ENCODE assay signal across 8 cellular contexts in genomic region chr15:89740137-89740536, GRCh38. TPM values are rescaled to one million over a fixed set of nuclear protein-coding genes. Genes with fewer than 3 reads are reported as not detected.
DNase-seq lines count a peak whose midpoint lies in the region; ATAC-seq, FAIRE-seq and TF ChIP-seq lines count a peak whose summit lies in the region.

No MANE protein-coding gene starts in this region.

- H3K36me3 ChIP-seq in H7 (replicated peaks; ENCODE audit: control insufficient read depth, insufficient read depth, low read length) (no peaks in the 10 kb centered on the region), astrocyte (ENCODE audit: insufficient read depth, low read length) (no peaks in the 10 kb centered on the region), gastrocnemius medialis (no peaks in the 10 kb centered on the region)

- intact Hi-C loops in gastrocnemius medialis (cut with DNase I; ENCODE audit: low total_unique reads) = no loop called here

- H3K27ac ChIP-seq in astrocyte (ENCODE audit: low read depth, low read length) (no peak overlapping the region), gastrocnemius medialis (no peak overlapping the region)

- no peak overlapping the region for H3K9ac ChIP-seq in astrocyte (ENCODE audit: low read length)

- peak; percentile 68 for DNase-seq in DMS79 treated with DMSO at 0.1 percent for 48 hours (lab: John Stamatoyannopoulos, UW)
- peak; percentile 86 for DNase-seq in H7
- peak; percentile 66 for DNase-seq in NCI-H146 (lab: John Stamatoyannopoulos, UW)
- peak; percentile 24 to 84 for DNase-seq in SW 1271 (lab: John Stamatoyannopoulos, UW)
- peak; percentile 42 for DNase-seq in astrocyte (ENCODE audit: low read depth)
- peak; percentile 69 for DNase-seq in hepatic stellate cell (ENCODE audit: low spot score)
- DNase-seq in gastrocnemius medialis = peak; percentile 28 to 39

- no peak overlapping the region for H3K4me3 Mint-ChIP-seq in astrocyte (ENCODE audit: unreplicated experiment)

- H3K9me3 Mint-ChIP-seq in astrocyte (ENCODE audit: unreplicated experiment) = peaks cover 5% of the 10 kb centered on the region

- no peaks in the 10 kb centered on the region for H3K79me2 ChIP-seq in astrocyte (ENCODE audit: insufficient read depth, low read length)

- ATAC-seq in gastrocnemius medialis (peak; percentile 88 to 95), HG02870 (IDR thresholded peaks at IDR 0.05; ENCODE audit: unreplicated experiment) (no peak)

- no peak for TF ChIP-seq POLR2A in gastrocnemius medialis (IDR thresholded peaks at IDR 0.05)

- H3K27me3 Mint-ChIP-seq in astrocyte (ENCODE audit: low read depth, unreplicated experiment) = peaks cover 58% of the 10 kb centered on the region

- FAIRE-seq in astrocyte (lab: Jason Lieb, UNC) = peak; percentile 99

- no peaks in the 10 kb centered on the region for H3K36me3 Mint-ChIP-seq in astrocyte (ENCODE audit: low read depth, unreplicated experiment)

- H3K4me3 ChIP-seq in H7 (ENCODE audit: insufficient read depth, low read depth, low read length) (no peak overlapping the region), astrocyte (ENCODE audit: insufficient read depth, low read depth, low read length) (no peak overlapping the region), gastrocnemius medialis (no peak overlapping the region)

- H3K9me3 ChIP-seq in astrocyte (ENCODE audit: insufficient read depth, low read depth, low read length) (no peaks in the 10 kb centered on the region), gastrocnemius medialis (no peaks in the 10 kb centered on the region)

- peak overlapping the region; percentile 36 for H3K4me2 ChIP-seq in astrocyte (ENCODE audit: low read length)

- no peaks in the 10 kb centered on the region for H3K4me1 Mint-ChIP-seq in astrocyte (ENCODE audit: low read depth, unreplicated experiment)

- H2AFZ ChIP-seq in astrocyte (ENCODE audit: low read depth, low read length) = no peak overlapping the region

- H3K27me3 ChIP-seq in H7 (ENCODE audit: control insufficient read depth, insufficient read depth, low read length) (peaks cover 2% of the 10 kb centered on the region; the same call in 1 of the 2 replicates), astrocyte (ENCODE audit: insufficient read depth, low read length) (peaks cover 8% of the 10 kb centered on the region), gastrocnemius medialis (no peaks in the 10 kb centered on the region)

- H3K4me1 ChIP-seq in astrocyte (ENCODE audit: insufficient read depth, low read length) (no peaks in the 10 kb centered on the region), gastrocnemius medialis (no peaks in the 10 kb centered on the region)

- TF ChIP-seq CTCF in astrocyte (IDR thresholded peaks at IDR 0.05; ENCODE audit: insufficient read depth, low read depth, low read length) = peak; percentile 92
- TF ChIP-seq CTCF in gastrocnemius medialis (IDR thresholded peaks at IDR 0.05 in 4 of 5, conservative IDR thresholded peaks at IDR 0.05 in 1 of 5) = peak; percentile 73 to 94 (median 86)

- in situ Hi-C loops in gastrocnemius medialis (cut with MboI; ENCODE audit: low sequenced_read_pairs in 4 of 4) = no loop called here

- H4K20me1 ChIP-seq in astrocyte (ENCODE audit: insufficient read depth, low read length) = no peaks in the 10 kb centered on the region

- peak overlapping the region; percentile 26 for H3K27ac Mint-ChIP-seq in astrocyte (ENCODE audit: unreplicated experiment)

RNA-seq across cellular contexts. Expression of gene MESP1, which starts 10.9 kb away (rescaled TPM):
- total RNA-seq in H7 (2014; rRNA removed; shearing (Covaris generic)) = 1.6 and 2.6 TPM in 2 replicates
- total RNA-seq in astrocyte (not detected in 2 replicates), gastrocnemius medialis (10 to 100 TPM in 1 of 4 donors, 1 to 10 TPM in 3; 5.3 to 12.6 (median 6.1) TPM)

RNA-seq across cellular contexts. Expression of gene MESP2, which starts 36.0 kb away (rescaled TPM):
- total RNA-seq in H7 (2014; rRNA removed; shearing (Covaris generic)) = 2.0 TPM in 2 replicates
- total RNA-seq in astrocyte (not detected in 2 replicates), gastrocnemius medialis (not detected)

RNA-seq across cellular contexts. Expression of gene WDR93, which starts 49.5 kb away (rescaled TPM):
- not detected in 2 replicates for total RNA-seq in H7 (2014; rRNA removed; shearing (Covaris generic))
- not detected in 2 replicates for total RNA-seq in astrocyte
- total RNA-seq in gastrocnemius medialis = not detected

RNA-seq across cellular contexts. Expression of gene PEX11A, which starts 49.6 kb away (rescaled TPM):
- total RNA-seq in H7 (2014; rRNA removed; shearing (Covaris generic)) = 1.3 and 1.6 TPM in 2 replicates
- total RNA-seq in astrocyte (2.1 and 2.5 TPM in 2 replicates), gastrocnemius medialis (10 to 100 TPM; 10.0 to 46.4 (median 21.8) TPM)

Comparison
In these comparisons a context has a peak if more than half of its experiments do, and no peak if none do; other contexts are left out.
1. DNase-seq: peak in every context shown above with its lines; median percentile 86 in H7; 69 in hepatic stellate cell; 68 in DMS79 treated with DMSO at 0.1 percent for 48 hours; 66 in NCI-H146; 54 in SW 1271; 42 in astrocyte; 34 in gastrocnemius medialis.